15 cellular contexts compared by ENCODE assay signal in genomic region chr21:30984897-30985296, GRCh38. TPM values are rescaled to one million over a fixed set of nuclear protein-coding genes. Genes with fewer than 3 reads are reported as not detected.
"Had no signal": no experiment of that assay in that cellular context is flagged by ENCODE, and none has a peak within 500 bp of the region (broad histone marks: within the 10 kb centered on the region; RNA-seq: fewer than 3 reads in every experiment).

No MANE protein-coding gene starts in this region.

- H3K4me3 ChIP-seq: ascending aorta, lung, transverse colon had no signal

- ATAC-seq: sciatic nerve; stimulated activated naive CD8-positive, alpha-beta T cell treated with anti-CD3 and anti-CD28 coated beads, Interleukin-15, Interleukin-2, amounts not matched to agents 100 U/mL and 50 U/mL, for 24 hours had no signal

- H3K4me1 ChIP-seq: ascending aorta, transverse colon had no signal

- H3K9me3 ChIP-seq: ascending aorta had no signal

- H3K36me3 ChIP-seq: ascending aorta, transverse colon had no signal

- DNase-seq: activated CD4-positive, alpha-beta T cell treated with anti-CD3 and anti-CD28 coated beads for 48 hours; activated CD8-positive, alpha-beta memory T cell treated with anti-CD3 and anti-CD28 coated beads, Interleukin-2, amount 50 U/mL, for 48 hours; dermis blood vessel endothelial cell; stimulated activated naive CD8-positive, alpha-beta T cell treated with anti-CD3 and anti-CD28 coated beads, Interleukin-15, Interleukin-2, amounts not matched to agents 100 U/mL and 50 U/mL, for 24 hours; transverse colon had no signal

RNA-seq across cellular contexts. Expression of gene KRTAP19-8, which starts 53.4 kb away (rescaled TPM):
- total RNA-seq: activated T-helper 1 cell treated with anti-CD3 and anti-CD28 coated beads, Interleukin-12 subunit alpha, Interleukin-12 subunit beta, Interleukin-2, Interleukin-4 antibody, amounts not matched to agents 30 ng/mL and 10 ng/mL and 1 ng/mL, durations not matched to agents 14 hours and 24 hours and 36 hours; ascending aorta; bronchial epithelial cell; chondrocyte; dermis blood vessel endothelial cell; lung; mesothelial cell of epicardium; myocyte; osteoblast; pulmonary artery endothelial cell; sciatic nerve; transverse colon had no signal
